ENCODE assay signal across 1 cellular context in the genomic region with DNA sequence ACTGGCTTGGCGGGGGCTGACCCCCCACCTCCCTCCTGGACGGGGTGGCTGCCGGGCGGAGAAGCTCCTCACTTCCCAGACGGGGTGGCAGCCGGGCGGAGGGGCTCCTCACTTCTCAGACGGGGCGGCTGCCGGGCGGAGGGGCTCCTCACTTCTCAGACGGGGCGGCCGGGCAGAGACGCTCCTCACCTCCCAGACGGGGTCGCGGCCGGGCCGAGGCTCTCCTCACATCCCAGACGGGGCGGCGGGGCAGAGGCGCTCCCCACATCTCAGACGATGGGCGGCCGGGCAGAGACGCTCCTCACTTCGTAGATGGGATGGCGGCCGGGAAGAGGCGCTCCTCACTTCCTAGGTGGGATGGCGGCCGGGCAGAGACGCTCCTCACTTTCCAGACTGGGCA. TPM values are rescaled to one million over a fixed set of nuclear protein-coding genes. Genes with fewer than 3 reads are reported as not detected.
"Had no signal": no experiment of that assay in that cellular context is flagged by ENCODE, and none has a peak within 500 bp of the region (broad histone marks: within the 10 kb centered on the region; RNA-seq: fewer than 3 reads in every experiment).

No MANE protein-coding gene starts in this region.

RNA-seq across cellular contexts. Expression of gene KCNN1, which starts 38.8 kb away (rescaled TPM):
- total RNA-seq: MCF 10A had no signal
